Comparison of ENCODE assay signal across 7 cellular contexts in the genomic region with DNA sequence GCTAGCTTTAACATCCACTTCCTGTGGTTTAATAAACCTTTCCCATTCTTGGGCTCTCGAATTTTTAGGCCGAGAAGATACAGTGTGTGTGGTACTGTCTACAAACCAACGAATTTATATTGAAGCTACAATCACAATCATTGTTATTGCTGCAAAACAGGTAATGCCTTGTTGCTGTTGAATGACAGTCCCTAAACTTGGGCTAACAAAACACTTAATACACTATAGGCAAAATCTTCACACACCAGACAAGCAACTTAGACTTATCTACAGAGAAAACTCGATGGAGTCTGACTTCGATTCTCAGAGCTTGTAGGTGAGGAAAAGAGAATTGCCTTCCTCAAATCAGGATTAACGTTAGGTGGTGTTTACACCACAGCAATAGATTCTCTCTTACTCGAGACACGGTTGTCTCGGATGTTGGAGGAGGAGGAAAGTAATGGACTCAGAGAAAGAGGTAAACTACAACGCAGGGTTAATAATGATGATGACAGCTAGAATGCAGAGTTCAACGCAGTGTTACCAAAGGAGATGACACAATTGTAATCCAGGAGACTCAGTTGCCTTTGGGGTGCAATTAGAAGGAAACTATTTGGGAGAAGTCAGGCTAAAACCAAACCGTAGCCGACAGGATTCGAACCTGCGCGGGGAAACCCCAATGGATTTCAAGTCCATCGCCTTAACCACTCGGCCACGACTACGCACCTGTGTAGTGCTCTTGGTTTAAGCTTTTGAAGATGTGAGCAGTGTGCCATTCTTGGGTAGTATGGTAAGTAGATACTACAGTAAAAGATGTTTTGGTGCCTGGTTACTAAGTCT. TPM values are rescaled to one million over a fixed set of nuclear protein-coding genes. Genes with fewer than 3 reads are reported as not detected.
A peak's percentile ranks its signal among the peaks of the same experiment; 100 is the strongest.
DNase-seq lines count a peak whose midpoint lies in the region; FAIRE-seq and TF ChIP-seq lines count a peak whose summit lies in the region.

No MANE protein-coding gene starts in this region.

- peaks cover 5% of the 10 kb centered on the region for H3K27me3 Mint-ChIP-seq in H9 (ENCODE audit: low read depth)

- peaks cover 4% of the 10 kb centered on the region for H3K23me2 ChIP-seq in H9 (ENCODE audit: insufficient read length, low read depth, low read length, poor library complexity, severe bottlenecking)

- H3K23ac ChIP-seq in H9 (ENCODE audit: insufficient read length, low read depth, low read length), result no peak overlapping the region

- no peak overlapping the region for H2AFZ ChIP-seq in H9 (ENCODE audit: low read length)

- TF ChIP-seq CTCF in H9 (conservative IDR thresholded peaks at IDR 0.05) (no peak), foreskin fibroblast (IDR thresholded peaks at IDR 0.05; ENCODE audit: low read depth, low read length) (no peak), D721Med (IDR thresholded peaks at IDR 0.05; ENCODE audit: insufficient read depth, missing control alignments) (no peak)

- no peaks in the 10 kb centered on the region; a peak in 2 of 5 replicates for H3K9me3 Mint-ChIP-seq in H9

- H3K4me1 ChIP-seq in H9 (ENCODE audit: insufficient read depth, low read length), result no peaks in the 10 kb centered on the region

- no peak overlapping the region for H2BK20ac ChIP-seq in H9 (ENCODE audit: low read depth, low read length, poor library complexity, severe bottlenecking)

- no peak for FAIRE-seq in D721Med (lab: Jason Lieb, UNC)

- no peak overlapping the region for H2BK15ac ChIP-seq in H9 (ENCODE audit: low read depth, low read length)

- no peak overlapping the region for H3K18ac ChIP-seq in H9 (ENCODE audit: insufficient read length, low read depth, low read length)

- H2BK12ac ChIP-seq in H9 (ENCODE audit: insufficient read length, low read depth, low read length), result no peak overlapping the region

- DNase-seq in H9 (peak; percentile 90), NCI-H526 treated with DMSO at 0.1 percent for 48 hours (lab: John Stamatoyannopoulos, UW) (peak; percentile 59), activated T-cell treated with anti-CD3 and anti-CD28 coated beads for 1 hour (ENCODE audit: low read depth) (peak; percentile 30), foreskin fibroblast (peak; percentile 24 to 58), NCI-H2196 treated with DMSO at 0.1 percent for 48 hours (lab: John Stamatoyannopoulos, UW; ENCODE audit: unreplicated experiment) (no peak), D721Med (ENCODE audit: insufficient read length, low spot score) (no peak)
- DNase-seq in stimulated activated CD4-positive, alpha-beta T cell treated with anti-CD3 and anti-CD28 coated beads, TNF-alpha, amount 100 ng/mL, for 24 hours (ENCODE audit: low read depth in 3 of 3), result peak in 2 of 3 experiments; percentile 23 to 54

- peak overlapping the region; percentile 25 to 64 for H3K4me3 Mint-ChIP-seq in H9

- H2BK120ac ChIP-seq in H9 (ENCODE audit: low read depth, low read length, poor library complexity, severe bottlenecking), result no peak overlapping the region

- H3K4me2 ChIP-seq in H9 (ENCODE audit: insufficient read depth, insufficient read length, low read length), result peak overlapping the region; percentile 60

- no peak overlapping the region for H3K4ac ChIP-seq in H9 (ENCODE audit: low read depth, low read length)

- no peaks in the 10 kb centered on the region for H3K9me3 ChIP-seq in H9 (ENCODE audit: control insufficient read depth, low read depth, low read length)

- no peak overlapping the region for H3K56ac ChIP-seq in H9 (ENCODE audit: insufficient read length, low read depth, low read length)

- H4K20me1 ChIP-seq in H9 (ENCODE audit: control insufficient read depth, insufficient read depth, insufficient read length), result no peaks in the 10 kb centered on the region

- no peak overlapping the region for H3K4me3 ChIP-seq in foreskin fibroblast (ENCODE audit: low read depth in 1 of 2, low read length in 2 of 2)

- H3K27me3 ChIP-seq in H9 (ENCODE audit: insufficient read depth, low read length), result no peaks in the 10 kb centered on the region

- H3K79me1 ChIP-seq in H9 (ENCODE audit: insufficient read depth, low read depth, low read length, poor library complexity, severe bottlenecking), result no peaks in the 10 kb centered on the region

- H2BK5ac ChIP-seq in H9 (ENCODE audit: insufficient read length, low read length), result no peak overlapping the region

- no peak overlapping the region for H3K27ac ChIP-seq in H9 (ENCODE audit: insufficient read length, low read depth, low read length)

- no peaks in the 10 kb centered on the region for H3K79me2 ChIP-seq in H9 (ENCODE audit: insufficient read depth, low read length)

- peaks cover 21 to 22% of the 10 kb centered on the region in 2 experiments for H3K4me1 Mint-ChIP-seq in H9

- no peak overlapping the region for H3T11ph ChIP-seq in H9 (ENCODE audit: low read length)

- peak overlapping the region; percentile 16 for H3K9ac ChIP-seq in H9 (ENCODE audit: extremely low read depth, insufficient read length, low read length)

- no peak overlapping the region for H3K14ac ChIP-seq in H9 (ENCODE audit: insufficient read depth, low read length)

- 0 out of 7 replicates have a peak overlapping the region, but pooled peaks of 1 of the 3 experiments have one; percentile 16 for H3K27ac Mint-ChIP-seq in H9

- no peak overlapping the region for H4K91ac ChIP-seq in H9 (ENCODE audit: insufficient read length, low read depth, low read length)

- no peak overlapping the region for H2AK5ac ChIP-seq in H9 (ENCODE audit: insufficient read length, low read length)

- no CpG with 5 or more reads among the region's 20 CpGs for WGBS in H9 (ENCODE audit: extremely low coverage, insufficient read length, low lambda C conversion rate)

- no peak overlapping the region for H4K5ac ChIP-seq in H9 (ENCODE audit: insufficient read length, low read depth, low read length)

- no peaks in the 10 kb centered on the region for H3K36me3 Mint-ChIP-seq in H9 (ENCODE audit: insufficient read depth in 1 of 3, low read depth in 3 of 3)

- H4K8ac ChIP-seq in H9 (replicated peaks; ENCODE audit: insufficient read length, low read depth, low read length), result no peak overlapping the region

RNA-seq across cellular contexts. Expression of a gene that starts 32.5 kb away (rescaled TPM):
- total RNA-seq in H9 (2021), result 6.3 and 6.5 TPM in 2 replicates

Comparison
In these comparisons a context has a peak if more than half of its experiments do, and no peak if none do; other contexts are left out.
1. DNase-seq: peak in H9 (single experiment), NCI-H526 treated with DMSO at 0.1 percent for 48 hours (single experiment), activated T-cell treated with anti-CD3 and anti-CD28 coated beads for 1 hour (single experiment), foreskin fibroblast (2 of 2) and stimulated activated CD4-positive, alpha-beta T cell treated with anti-CD3 and anti-CD28 coated beads, TNF-alpha, amount 100 ng/mL, for 24 hours (2 of 3); none in NCI-H2196 treated with DMSO at 0.1 percent for 48 hours (single experiment) and D721Med (single experiment).